Comparison of ENCODE assay signal across 24 cellular contexts in genomic region chr12:54452628-54453027, GRCh38. TPM values are rescaled to one million over a fixed set of nuclear protein-coding genes. Genes with fewer than 3 reads are reported as not detected.
"Had no signal": no experiment of that assay in that cellular context is flagged by ENCODE, and none has a peak within 500 bp of the region (broad histone marks: within the 10 kb centered on the region; RNA-seq: fewer than 3 reads in every experiment).

No MANE protein-coding gene starts in this region.

- H3K9me3 Mint-ChIP-seq: dendritic cell treated with granulocyte-macrophage colony-stimulating factor and Interleukin-4, amounts not matched to agents 40 ng/mL and 50 ng/mL, for 4 days; naive B cell; nephron; stimulated activated naive B cell treated with anti-CD40 and anti-IgM and Interleukin-4, amounts not matched to agents 10 μg/mL and 1 μg/mL and 100 μg/mL, for 72 hours had no signal

- H3K4me1 Mint-ChIP-seq: memory B cell; stimulated activated naive B cell treated with anti-CD40 and anti-IgM and Interleukin-4, amounts not matched to agents 10 μg/mL and 1 μg/mL and 100 μg/mL, for 72 hours had no signal

- H3K4me3 ChIP-seq: heart right ventricle, left ventricle myocardium inferior, lower lobe of right lung, psoas muscle, right lobe of liver, stomach, thoracic aorta, transverse colon had no signal

- H3K27me3 ChIP-seq: heart right ventricle, right lobe of liver, stomach, transverse colon had no signal

- H3K27ac ChIP-seq: heart right ventricle, left ventricle myocardium inferior, lower lobe of right lung, psoas muscle, right lobe of liver, stomach, thoracic aorta, transverse colon had no signal

- H3K27ac Mint-ChIP-seq: dendritic cell treated with granulocyte-macrophage colony-stimulating factor and Interleukin-4, amounts not matched to agents 40 ng/mL and 50 ng/mL, for 4 days; memory B cell; naive B cell; nephron; stimulated activated naive B cell treated with anti-CD40 and anti-IgM and Interleukin-4, amounts not matched to agents 10 μg/mL and 1 μg/mL and 100 μg/mL, for 72 hours had no signal

- H3K4me3 Mint-ChIP-seq: dendritic cell treated with granulocyte-macrophage colony-stimulating factor and Interleukin-4, amounts not matched to agents 40 ng/mL and 50 ng/mL, for 4 days; memory B cell; naive B cell; nephron; stimulated activated naive B cell treated with anti-CD40 and anti-IgM and Interleukin-4, amounts not matched to agents 10 μg/mL and 1 μg/mL and 100 μg/mL, for 72 hours had no signal

- FAIRE-seq: colon, frontal cortex, kidney had no signal

- H3K36me3 Mint-ChIP-seq: memory B cell; naive B cell; stimulated activated naive B cell treated with anti-CD40 and anti-IgM and Interleukin-4, amounts not matched to agents 10 μg/mL and 1 μg/mL and 100 μg/mL, for 72 hours had no signal

- H3K36me3 ChIP-seq: heart right ventricle, left ventricle myocardium inferior, lower lobe of right lung, right lobe of liver, stomach, thoracic aorta, transverse colon had no signal

- ATAC-seq: heart right ventricle; left cardiac atrium; lower lobe of right lung; psoas muscle; right lobe of liver; stimulated activated naive B cell treated with anti-CD40 and anti-IgM and Interleukin-4, amounts not matched to agents 10 μg/mL and 1 μg/mL and 100 μg/mL, for 72 hours had no signal

- H3K4me1 ChIP-seq: lower lobe of right lung, stomach had no signal

- H3K9me3 ChIP-seq: heart right ventricle, left ventricle myocardium inferior, lower lobe of right lung, psoas muscle, right lobe of liver, stomach, thoracic aorta, transverse colon had no signal

- DNase-seq: cerebellar nuclear complex; heart right ventricle; hypothalamus; kidney; left cardiac atrium; left ventricle myocardium inferior; lower lobe of right lung; naive B cell; psoas muscle; retina; right lobe of liver; stimulated activated CD4-positive, alpha-beta T cell treated with anti-CD3 and anti-CD28 coated beads, Interleukin-1b, Interleukin-23, amount 100 ng/mL, for 48 hours; stimulated activated CD4-positive, alpha-beta T cell treated with anti-CD3 and anti-CD28 coated beads, Interleukin-4, amount 100 ng/mL, for 24 hours; stimulated activated naive B cell treated with anti-CD40 and anti-IgM and Interleukin-4, amounts not matched to agents 10 μg/mL and 1 μg/mL and 100 μg/mL, for 72 hours; stomach; substantia nigra; transverse colon had no signal

- H3K27me3 Mint-ChIP-seq: dendritic cell treated with granulocyte-macrophage colony-stimulating factor and Interleukin-4, amounts not matched to agents 40 ng/mL and 50 ng/mL, for 4 days; memory B cell; naive B cell; stimulated activated naive B cell treated with anti-CD40 and anti-IgM and Interleukin-4, amounts not matched to agents 10 μg/mL and 1 μg/mL and 100 μg/mL, for 72 hours had no signal

RNA-seq across cellular contexts. Expression of gene GTSF1, which starts 20.8 kb away (rescaled TPM):
- total RNA-seq: frontal cortex, glomerular endothelial cell, left ventricle myocardium inferior, stomach, thoracic aorta, transverse colon had no signal
- polyA plus RNA-seq: psoas muscle had no signal

RNA-seq across cellular contexts. Expression of gene NCKAP1L, which starts 44.9 kb away (rescaled TPM):
- total RNA-seq: glomerular endothelial cell had no signal
